Comparison of ENCODE assay signal across 10 cellular contexts in the genomic region with DNA sequence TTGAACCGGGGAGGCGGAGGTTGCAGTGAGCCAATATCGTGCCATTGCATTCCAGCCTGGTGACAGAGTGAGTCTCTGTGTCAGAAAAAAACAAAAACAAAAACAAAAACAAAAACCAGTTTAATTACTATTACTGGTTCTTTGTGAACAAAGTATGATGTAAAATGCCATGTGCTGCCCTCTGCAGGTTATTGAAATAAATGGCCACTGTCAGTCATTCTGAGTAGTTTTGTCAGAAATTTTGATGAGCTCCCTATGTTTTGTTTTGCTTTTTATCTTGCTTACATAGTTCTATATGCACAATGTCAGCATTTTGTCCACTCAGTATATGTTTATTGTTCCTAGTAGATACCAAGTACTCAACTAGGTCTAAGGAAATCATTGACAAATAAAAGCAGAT.
A peak's percentile ranks its signal among the peaks of the same experiment; 100 is the strongest.
DNase-seq lines count a peak whose midpoint lies in the region; TF ChIP-seq lines count a peak whose summit lies in the region.
"Had no signal": no experiment of that assay in that cellular context is flagged by ENCODE, and none has a peak within 500 bp of the region (broad histone marks: within the 10 kb centered on the region; RNA-seq: fewer than 3 reads in every experiment).

No MANE protein-coding gene starts in this region.

- no peak overlapping the region for H3K27ac ChIP-seq in RWPE1

- H3K9me3 ChIP-seq in BE2C = no peaks in the 10 kb centered on the region

- peaks cover 7% of the 10 kb centered on the region for H3K4me1 Mint-ChIP-seq in glutamatergic neuron (ENCODE audit: low read depth, unreplicated experiment)
- no peaks in the 10 kb centered on the region for H3K4me1 Mint-ChIP-seq in T-helper 2 cell treated with Interferon-gamma antibody and Interleukin-4, amounts not matched to agents 5 μg/mL and 100 μg/mL, for 36 hours (ENCODE audit: low read depth)

- H3K36me3 ChIP-seq in BE2C = no peaks in the 10 kb centered on the region

- no peaks in the 10 kb centered on the region for H3K27me3 Mint-ChIP-seq in glutamatergic neuron (ENCODE audit: unreplicated experiment)
- H3K27me3 Mint-ChIP-seq in T-helper 2 cell treated with Interferon-gamma antibody and Interleukin-4, amounts not matched to agents 5 μg/mL and 100 μg/mL, for 36 hours (ENCODE audit: low read depth) = no peaks in the 10 kb centered on the region

- DNase-seq in BE2C (no peak), GM13976 (ENCODE audit: low spot score) (no peak), RWPE1 (ENCODE audit: low spot score) (peak; percentile 2), glutamatergic neuron (no peak), NCI-H1436 (lab: John Stamatoyannopoulos, UW) (no peak), SIG-M5 treated with dmso at 0.1 percent for 504 hours (lab: John Stamatoyannopoulos, UW; ENCODE audit: unreplicated experiment) (no peak)
- DNase-seq in activated CD8-positive, alpha-beta memory T cell treated with anti-CD3 and anti-CD28 coated beads, Interleukin-2, amount 50 U/mL, for 4 hours = no peak
- no peak for DNase-seq in T-helper 2 cell treated with Interferon-gamma antibody and Interleukin-4, amounts not matched to agents 5 μg/mL and 100 μg/mL, for 36 hours (ENCODE audit: low spot score)
- DNase-seq: activated naive CD4-positive, alpha-beta T cell; stimulated activated CD4-positive, alpha-beta T cell treated with anti-CD3 and anti-CD28 coated beads, Interleukin-1b, Interleukin-23, amount 100 ng/mL, for 48 hours had no signal

- H3K4me3 Mint-ChIP-seq in glutamatergic neuron (ENCODE audit: unreplicated experiment) = no peak overlapping the region
- no peak overlapping the region for H3K4me3 Mint-ChIP-seq in T-helper 2 cell treated with Interferon-gamma antibody and Interleukin-4, amounts not matched to agents 5 μg/mL and 100 μg/mL, for 36 hours

- TF ChIP-seq CTCF in BE2C (IDR thresholded peaks at IDR 0.05; ENCODE audit: low read depth, low read length) (peak; percentile 45), GM13976 (IDR thresholded peaks at IDR 0.05; ENCODE audit: borderline replicate concordance, control extremely low read depth, extremely low read depth, insufficient read depth, missing control alignments) (peak; percentile 33), RWPE1 (conservative IDR thresholded peaks at IDR 0.05; ENCODE audit: low read depth) (peak; percentile 19; the same call in 1 of the 2 replicates), glutamatergic neuron (IDR thresholded peaks at IDR 0.05; ENCODE audit: partially characterized antibody, unreplicated experiment) (peak; percentile 56)

- no peak overlapping the region for H3K4me3 ChIP-seq in BE2C (ENCODE audit: low read depth, low read length)

- POLR2A ChIA-PET in RWPE1 (lab: Yijun Ruan, JAX; ENCODE audit: low non-redundant PET) = no interaction called here

- no peaks in the 10 kb centered on the region for H3K36me3 Mint-ChIP-seq in glutamatergic neuron (ENCODE audit: unreplicated experiment)
- H3K36me3 Mint-ChIP-seq in T-helper 2 cell treated with Interferon-gamma antibody and Interleukin-4, amounts not matched to agents 5 μg/mL and 100 μg/mL, for 36 hours (ENCODE audit: low read depth) = no peaks in the 10 kb centered on the region

- CTCF ChIA-PET in RWPE1 (lab: Yijun Ruan, JAX) = interaction anchor here (0.6 to 0.8 kb wide), 4 partner anchors 27 to 810 kb away, joined by 3 to 5 read pairs (median 4); no protein-coding TSS in a partner anchor

- H3K4me1 ChIP-seq in BE2C = peaks cover 5% of the 10 kb centered on the region

- H3K27me3 ChIP-seq in BE2C = no peaks in the 10 kb centered on the region

- in situ Hi-C loops in GM13976 (cut with MboI; ENCODE audit: low sequenced_read_pairs, unreplicated experiment) = no loop called here

- H3K27ac Mint-ChIP-seq in glutamatergic neuron (ENCODE audit: unreplicated experiment) = no peak overlapping the region
- no peak overlapping the region for H3K27ac Mint-ChIP-seq in T-helper 2 cell treated with Interferon-gamma antibody and Interleukin-4, amounts not matched to agents 5 μg/mL and 100 μg/mL, for 36 hours

- H3K9me3 Mint-ChIP-seq in glutamatergic neuron (ENCODE audit: unreplicated experiment) = no peaks in the 10 kb centered on the region
- H3K9me3 Mint-ChIP-seq in T-helper 2 cell treated with Interferon-gamma antibody and Interleukin-4, amounts not matched to agents 5 μg/mL and 100 μg/mL, for 36 hours = no peaks in the 10 kb centered on the region
